1 cellular context compared by ENCODE assay signal in the genomic region with DNA sequence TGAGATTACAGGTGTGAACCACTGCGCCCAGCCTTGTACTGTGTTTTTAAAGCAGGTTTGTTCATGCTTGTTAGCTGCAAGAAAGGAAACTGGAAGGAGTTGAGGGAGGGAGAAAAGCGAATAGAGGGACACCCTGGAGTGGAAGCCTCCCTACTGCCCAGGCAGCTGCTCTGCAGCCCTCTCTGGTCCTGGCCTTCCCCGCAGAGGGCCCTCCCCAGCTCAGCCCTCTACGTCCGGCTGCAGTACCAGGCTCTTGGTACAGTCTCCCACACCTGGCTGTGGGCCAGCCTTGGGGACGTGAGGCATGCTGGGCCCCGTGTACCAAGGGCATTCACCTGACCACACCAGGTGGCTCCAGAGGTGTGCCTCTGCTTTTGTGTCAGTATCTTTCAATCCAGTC.
TF ChIP-seq lines count a peak whose summit lies in the region.

No MANE protein-coding gene starts in this region.

TF ChIP-seq in K562, 482 proteins besides CTCF, POLR2A, EP300 and RAD21 (continued from another document):
- TF ChIP-seq PBX2 (CRISPR knock-in tag; IDR thresholded peaks at IDR 0.05; ENCODE audit: low read depth), result peak; percentile 27; the same call in 1 of the 2 replicates
- TF ChIP-seq PBX2 (tag; conservative IDR thresholded peaks at IDR 0.05; ENCODE audit: low read depth), result no peak
- TF ChIP-seq FOXJ2 (tag; IDR thresholded peaks at IDR 0.05), result peak; percentile 20; the same call in 1 of the 2 replicates
- TF ChIP-seq HDAC6 (IDR thresholded peaks at IDR 0.05; ENCODE audit: low read depth, low read length), result 0 out of 2 replicates have a peak, but pooled peaks have one; percentile 58
- no peak for TF ChIP-seq ZNF655 (CRISPR knock-in tag; IDR thresholded peaks at IDR 0.05)
- no peak for TF ChIP-seq PTBP1 (IDR thresholded peaks at IDR 0.05; ENCODE audit: low read depth, low read length)
- no peak for TF ChIP-seq CREM (IDR thresholded peaks at IDR 0.05; ENCODE audit: low read depth)
- TF ChIP-seq NFRKB (IDR thresholded peaks at IDR 0.05; ENCODE audit: low read depth), result no peak
- 0 out of 2 replicates have a peak, but pooled peaks have one; percentile 21 for TF ChIP-seq ZBTB1 (CRISPR knock-in tag; IDR thresholded peaks at IDR 0.05; ENCODE audit: borderline replicate concordance, low read depth)
- TF ChIP-seq NCOA1 (IDR thresholded peaks at IDR 0.05; ENCODE audit: low read depth), result no peak
- no peak for TF ChIP-seq NCOA4 (IDR thresholded peaks at IDR 0.05; ENCODE audit: partially characterized antibody)
- 0 out of 2 replicates have a peak, but pooled peaks have one; percentile 3 for TF ChIP-seq MTF1 (CRISPR knock-in tag; IDR thresholded peaks at IDR 0.05; ENCODE audit: borderline replicate concordance)
- TF ChIP-seq WHSC1 (IDR thresholded peaks at IDR 0.05; ENCODE audit: low read length), result peak; percentile 64
- TF ChIP-seq MED1 (CRISPR knock-in tag; IDR thresholded peaks at IDR 0.05; ENCODE audit: borderline replicate concordance), result 0 out of 2 replicates have a peak, but pooled peaks have one; percentile 85
- 0 out of 2 replicates have a peak, but pooled peaks have one; percentile 27 for TF ChIP-seq ZFP30 (CRISPR knock-in tag; IDR thresholded peaks at IDR 0.05; ENCODE audit: borderline replicate concordance)
